ENCODE assay signal across 1 cellular context in the genomic region with DNA sequence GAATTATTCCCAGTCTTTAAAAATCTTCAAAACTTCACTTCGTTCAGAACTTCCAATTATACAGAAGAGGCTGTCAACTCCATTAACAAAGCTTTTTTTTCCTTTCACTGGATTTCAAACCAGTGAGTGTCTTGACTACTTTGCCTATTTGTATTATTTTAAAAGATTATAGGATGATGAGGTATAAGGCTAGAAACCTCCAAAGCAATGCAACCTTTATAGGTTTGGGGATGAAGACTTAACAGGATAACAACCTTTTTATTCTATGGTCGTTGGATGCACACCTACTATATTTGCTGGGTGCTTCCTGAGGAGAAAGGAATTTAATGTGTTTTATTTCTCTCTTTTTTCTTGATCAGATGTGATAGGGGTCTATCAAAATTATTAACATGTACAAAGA.
TF ChIP-seq lines count a peak whose summit lies in the region.

No MANE protein-coding gene starts in this region.

TF ChIP-seq in HCT116, 20 proteins besides CTCF, POLR2A, EP300 and RAD21 (continued from another document):
- TF ChIP-seq, protein P1, sequence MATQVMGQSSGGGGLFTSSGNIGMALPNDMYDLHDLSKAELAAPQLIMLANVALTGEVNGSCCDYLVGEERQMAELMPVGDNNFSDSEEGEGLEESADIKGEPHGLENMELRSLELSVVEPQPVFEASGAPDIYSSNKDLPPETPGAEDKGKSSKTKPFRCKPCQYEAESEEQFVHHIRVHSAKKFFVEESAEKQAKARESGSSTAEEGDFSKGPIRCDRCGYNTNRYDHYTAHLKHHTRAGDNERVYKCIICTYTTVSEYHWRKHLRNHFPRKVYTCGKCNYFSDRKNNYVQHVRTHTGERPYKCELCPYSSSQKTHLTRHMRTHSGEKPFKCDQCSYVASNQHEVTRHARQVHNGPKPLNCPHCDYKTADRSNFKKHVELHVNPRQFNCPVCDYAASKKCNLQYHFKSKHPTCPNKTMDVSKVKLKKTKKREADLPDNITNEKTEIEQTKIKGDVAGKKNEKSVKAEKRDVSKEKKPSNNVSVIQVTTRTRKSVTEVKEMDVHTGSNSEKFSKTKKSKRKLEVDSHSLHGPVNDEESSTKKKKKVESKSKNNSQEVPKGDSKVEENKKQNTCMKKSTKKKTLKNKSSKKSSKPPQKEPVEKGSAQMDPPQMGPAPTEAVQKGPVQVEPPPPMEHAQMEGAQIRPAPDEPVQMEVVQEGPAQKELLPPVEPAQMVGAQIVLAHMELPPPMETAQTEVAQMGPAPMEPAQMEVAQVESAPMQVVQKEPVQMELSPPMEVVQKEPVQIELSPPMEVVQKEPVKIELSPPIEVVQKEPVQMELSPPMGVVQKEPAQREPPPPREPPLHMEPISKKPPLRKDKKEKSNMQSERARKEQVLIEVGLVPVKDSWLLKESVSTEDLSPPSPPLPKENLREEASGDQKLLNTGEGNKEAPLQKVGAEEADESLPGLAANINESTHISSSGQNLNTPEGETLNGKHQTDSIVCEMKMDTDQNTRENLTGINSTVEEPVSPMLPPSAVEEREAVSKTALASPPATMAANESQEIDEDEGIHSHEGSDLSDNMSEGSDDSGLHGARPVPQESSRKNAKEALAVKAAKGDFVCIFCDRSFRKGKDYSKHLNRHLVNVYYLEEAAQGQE (IDR thresholded peaks at IDR 0.05; ENCODE audit: low read depth), result no peak
- no peak for TF ChIP-seq POLR2AphosphoS5 (IDR thresholded peaks at IDR 0.05; ENCODE audit: low read depth, low read length)
- TF ChIP-seq, protein P2, sequence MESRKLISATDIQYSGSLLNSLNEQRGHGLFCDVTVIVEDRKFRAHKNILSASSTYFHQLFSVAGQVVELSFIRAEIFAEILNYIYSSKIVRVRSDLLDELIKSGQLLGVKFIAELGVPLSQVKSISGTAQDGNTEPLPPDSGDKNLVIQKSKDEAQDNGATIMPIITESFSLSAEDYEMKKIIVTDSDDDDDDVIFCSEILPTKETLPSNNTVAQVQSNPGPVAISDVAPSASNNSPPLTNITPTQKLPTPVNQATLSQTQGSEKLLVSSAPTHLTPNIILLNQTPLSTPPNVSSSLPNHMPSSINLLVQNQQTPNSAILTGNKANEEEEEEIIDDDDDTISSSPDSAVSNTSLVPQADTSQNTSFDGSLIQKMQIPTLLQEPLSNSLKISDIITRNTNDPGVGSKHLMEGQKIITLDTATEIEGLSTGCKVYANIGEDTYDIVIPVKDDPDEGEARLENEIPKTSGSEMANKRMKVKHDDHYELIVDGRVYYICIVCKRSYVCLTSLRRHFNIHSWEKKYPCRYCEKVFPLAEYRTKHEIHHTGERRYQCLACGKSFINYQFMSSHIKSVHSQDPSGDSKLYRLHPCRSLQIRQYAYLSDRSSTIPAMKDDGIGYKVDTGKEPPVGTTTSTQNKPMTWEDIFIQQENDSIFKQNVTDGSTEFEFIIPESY (IDR thresholded peaks at IDR 0.05; ENCODE audit: extremely low read depth, insufficient replicate concordance, low read length), result no peak
- TF ChIP-seq FOSL1 (IDR thresholded peaks at IDR 0.05; ENCODE audit: low read depth), result no peak
- no peak for TF ChIP-seq SIN3A (IDR thresholded peaks at IDR 0.05; ENCODE audit: low read depth)
